9 cellular contexts compared by ENCODE assay signal in genomic region chr14:50560929-50561280, GRCh38. TPM values are rescaled to one million over a fixed set of nuclear protein-coding genes. Genes with fewer than 3 reads are reported as not detected.
A peak's percentile ranks its signal among the peaks of the same experiment; 100 is the strongest.
DNase-seq lines count a peak whose midpoint lies in the region; ATAC-seq and TF ChIP-seq lines count a peak whose summit lies in the region.
"Had no signal": no experiment of that assay in that cellular context is flagged by ENCODE, and none has a peak within 500 bp of the region (broad histone marks: within the 10 kb centered on the region; RNA-seq: fewer than 3 reads in every experiment).

No MANE protein-coding gene starts in this region.

- peak overlapping the region; percentile 90 for H2AFZ ChIP-seq in IMR-90 (replicated peaks; ENCODE audit: low read length, poor library complexity)

- peak overlapping the region; percentile 87 for H3K9ac ChIP-seq in IMR-90 (ENCODE audit: low read depth, low read length)
- H3K9ac ChIP-seq: KMS-11 had no signal

- H3K4ac ChIP-seq in IMR-90 (ENCODE audit: low read depth, low read length): peak overlapping the region; percentile 55

- TF ChIP-seq CTCF in Calu3 (IDR thresholded peaks at IDR 0.05; ENCODE audit: unreplicated experiment): no peak
- TF ChIP-seq CTCF in IMR-90 (conservative IDR thresholded peaks at IDR 0.05; ENCODE audit: low read depth, low read length): no peak
- TF ChIP-seq CTCF in omental fat pad (IDR thresholded peaks at IDR 0.05): no peak

- H4K20me1 ChIP-seq in IMR-90 (ENCODE audit: insufficient read depth, low read length): no peaks in the 10 kb centered on the region

- peak overlapping the region; percentile 76 for H4K5ac ChIP-seq in IMR-90 (ENCODE audit: low read depth, low read length)

- H3K36me3 ChIP-seq in IMR-90 (ENCODE audit: control insufficient read depth, insufficient read depth, low read length) (no peaks in the 10 kb centered on the region), thymus (ENCODE audit: control insufficient read depth, insufficient read depth) (no peaks in the 10 kb centered on the region)

- peak overlapping the region; percentile 60 for H4K91ac ChIP-seq in IMR-90 (ENCODE audit: insufficient read depth, low read depth, low read length)

- H3K79me1 ChIP-seq in IMR-90 (ENCODE audit: low read depth in 1 of 2, low read length in 2 of 2): peaks cover 2 to 7% of the 10 kb centered on the region in 2 experiments; a peak in 1 of 4 replicates

- H2BK15ac ChIP-seq in IMR-90 (ENCODE audit: low read depth, low read length): peak overlapping the region; percentile 70; the same call in 1 of the 3 replicates

- H2AK9ac ChIP-seq in IMR-90 (replicated peaks; ENCODE audit: low read depth, low read length, poor library complexity): peak overlapping the region; percentile 89

- H3K27me3 ChIP-seq in IMR-90 (ENCODE audit: control insufficient read depth, insufficient read depth, low read length): no peaks in the 10 kb centered on the region
- no peaks in the 10 kb centered on the region for H3K27me3 ChIP-seq in thymus (ENCODE audit: control insufficient read depth, insufficient read depth)

- no peak overlapping the region; the same call in 1 of the 2 replicates for H2BK20ac ChIP-seq in IMR-90 (ENCODE audit: low read depth, low read length)

- 0% methylated on average over 2 of the region's 21 CpGs; no CpG with 5 or more reads in 1 of the 2 experiments for WGBS in IMR-90 (ENCODE audit: extremely low coverage in 2 of 2, insufficient read length in 1 of 2), 2 experiments
- WGBS in thymus: under 1% methylated on average over 21 of the region's 21 CpGs

- peak overlapping the region; percentile 71 to 85; a peak in 3 of 4 replicates for H4K8ac ChIP-seq in IMR-90 (ENCODE audit: low read depth in 2 of 2, low read length in 2 of 2)

- peak overlapping the region; percentile 22; the same call in 1 of the 2 replicates for H2BK120ac ChIP-seq in IMR-90 (ENCODE audit: low read depth, low read length)

- H3K27ac ChIP-seq in IMR-90 (ENCODE audit: insufficient read depth, low read length) (peak overlapping the region; percentile 81), thymus (ENCODE audit: low read depth) (no peak overlapping the region)
- H3K27ac ChIP-seq: KMS-11 had no signal

- CTCF ChIA-PET in Calu3 (lab: Charles Lee): no interaction called here
- CTCF ChIA-PET in IMR-90 (lab: Yijun Ruan, JAX): interaction anchor here (1.7 kb wide), 1 partner anchor 18 kb away, joined by 4 read pairs; no protein-coding TSS in a partner anchor

- peak overlapping the region; percentile 89 for H3K23ac ChIP-seq in IMR-90 (ENCODE audit: low read depth, low read length)

- H3K14ac ChIP-seq in IMR-90 (replicated peaks; ENCODE audit: low read depth, low read length): peak overlapping the region; percentile 62

- H3K9me3 ChIP-seq in IMR-90 (ENCODE audit: control insufficient read depth, insufficient read depth, low read length) (no peaks in the 10 kb centered on the region), thymus (ENCODE audit: control insufficient read depth) (no peaks in the 10 kb centered on the region)

- H3K56ac ChIP-seq in IMR-90 (ENCODE audit: extremely low read depth, insufficient read depth, low read length): peak overlapping the region; percentile 77; the same call in 1 of the 2 replicates

- intact Hi-C loops in Calu3 (cut with micrococcal nuclease; ENCODE audit: unreplicated experiment): no loop called here
- intact Hi-C loops in IMR-90 (cut with micrococcal nuclease): no loop called here
- intact Hi-C loops in head of caudate nucleus (cut with DNase I): loop anchor here (10.0 kb wide), 1 partner anchor 54 kb away; no protein-coding TSS in a partner anchor

- H3K9me1 ChIP-seq in IMR-90 (ENCODE audit: insufficient read depth, low read length): no peaks in the 10 kb centered on the region

- POLR2A ChIA-PET in IMR-90 (lab: Charles Lee; ENCODE audit: unreplicated experiment): no interaction called here

- 0 out of 2 replicates have a peak, but pooled peaks have one; percentile 13 for TF ChIP-seq POLR2A in IMR-90 (IDR thresholded peaks at IDR 0.05; ENCODE audit: low read depth, low read length)

- H3K36me3 Mint-ChIP-seq in Calu3 (ENCODE audit: insufficient read depth, unreplicated experiment): peaks cover 13% of the 10 kb centered on the region
- peaks cover 0 to 11% of the 10 kb centered on the region in 2 donors for H3K36me3 Mint-ChIP-seq in activated naive CD4-positive, alpha-beta T cell treated with anti-CD3 and anti-CD28 coated beads, Interleukin-2, amount 50 U/mL, for 72 hours

- H3K9me3 Mint-ChIP-seq in Calu3 (ENCODE audit: low read depth, unreplicated experiment): no peaks in the 10 kb centered on the region
- no peaks in the 10 kb centered on the region for H3K9me3 Mint-ChIP-seq in activated naive CD4-positive, alpha-beta T cell treated with anti-CD3 and anti-CD28 coated beads, Interleukin-2, amount 50 U/mL, for 72 hours

- ATAC-seq in IMR-90 (ENCODE audit: low read depth) (peak; percentile 79), omental fat pad (ENCODE audit: low FRiP score) (peak; percentile 90), GM19324 (IDR thresholded peaks at IDR 0.05; ENCODE audit: low FRiP score, unreplicated experiment) (no peak)
- ATAC-seq in activated naive CD4-positive, alpha-beta T cell treated with anti-CD3 and anti-CD28 coated beads, Interleukin-2, amount 50 U/mL, for 72 hours: peak; percentile 75 to 78

- H2BK5ac ChIP-seq in IMR-90 (ENCODE audit: low read depth, low read length, poor library complexity, severe bottlenecking): peak overlapping the region; percentile 83

- peak overlapping the region; percentile 92 for H3K4me3 ChIP-seq in IMR-90 (ENCODE audit: insufficient read depth, low read depth, low read length)
- H3K4me3 ChIP-seq in thymus (ENCODE audit: low read length): peak overlapping the region; percentile 71

- peaks cover 41% of the 10 kb centered on the region for H3K27me3 Mint-ChIP-seq in Calu3 (ENCODE audit: unreplicated experiment)

- DNase-seq in Calu3 (peak; percentile 45), IMR-90 (peak; percentile 71), RPMI7951 (ENCODE audit: low read depth) (peak; percentile 36), head of caudate nucleus (peak; percentile 76 to 96 (median 88)), omental fat pad (ENCODE audit: low spot score) (peak; percentile 31)
- peak; percentile 49 to 60 for DNase-seq in activated naive CD4-positive, alpha-beta T cell treated with anti-CD3 and anti-CD28 coated beads, Interleukin-2, amount 50 U/mL, for 72 hours (ENCODE audit: low spot score in 2 of 2)

- H3K4me2 ChIP-seq in IMR-90 (ENCODE audit: low read depth, low read length): peak overlapping the region; percentile 88
- H3K4me2 ChIP-seq: KMS-11 had no signal

- no peak for TF ChIP-seq RAD21 in IMR-90 (IDR thresholded peaks at IDR 0.05; ENCODE audit: low read length)

- dilution Hi-C loops in IMR-90 (cut with HindIII; ENCODE audit: low sequenced_read_pairs, unreplicated experiment): no loop called here

- no peaks in the 10 kb centered on the region for H3K4me1 Mint-ChIP-seq in Calu3 (ENCODE audit: low read depth, unreplicated experiment)

- 0 out of 2 replicates have a peak overlapping the region, but pooled peaks have one; percentile 15 for H2AK5ac ChIP-seq in IMR-90 (ENCODE audit: low read depth, low read length)

- BruUV-seq in Calu3 (replicated peaks; lab: Mats Ljungman, UMichigan) (no TSS peak), IMR-90 (replicated peaks; lab: Mats Ljungman, UMichigan) (no TSS peak)

- no peaks in the 10 kb centered on the region for H3K4me1 ChIP-seq in IMR-90 (ENCODE audit: control insufficient read depth, insufficient read depth, low read length)
- H3K4me1 ChIP-seq in thymus (ENCODE audit: control insufficient read depth, insufficient read depth, low read length): peaks cover 4% of the 10 kb centered on the region

- in situ Hi-C loops in IMR-90 (cut with MboI; ENCODE audit: low sequenced_read_pairs): no loop called here

- H3K4me3 Mint-ChIP-seq in Calu3 (ENCODE audit: low read depth, unreplicated experiment): peak overlapping the region; percentile 70

- no peak overlapping the region for H3K27ac Mint-ChIP-seq in Calu3 (ENCODE audit: unreplicated experiment)
- no peak overlapping the region for H3K27ac Mint-ChIP-seq in activated naive CD4-positive, alpha-beta T cell treated with anti-CD3 and anti-CD28 coated beads, Interleukin-2, amount 50 U/mL, for 72 hours

- H3K18ac ChIP-seq in IMR-90 (ENCODE audit: low read depth, low read length): peak overlapping the region; percentile 69

TF ChIP-seq in IMR-90, 13 proteins besides CTCF, POLR2A, EP300 and RAD21 (continues in another document):
- TF ChIP-seq ELK1 (IDR thresholded peaks at IDR 0.05; ENCODE audit: borderline replicate concordance, low read depth, low read length): no peak
- no peak for TF ChIP-seq BHLHE40 (IDR thresholded peaks at IDR 0.05; ENCODE audit: low read depth, low read length)

RNA-seq across cellular contexts. Expression of gene ATL1, which starts 1.0 kb away (rescaled TPM):
- total RNA-seq in Calu3 (2022): 3.1 and 4.9 TPM in 2 replicates
- 10.3 and 12.2 TPM in 2 replicates for total RNA-seq in IMR-90 (2012; rRNA removed)
- 5.3 and 6.0 TPM in 2 replicates for polyA plus RNA-seq in IMR-90 (2012; rRNA removed)
- 1.5 and 3.6 TPM in 2 replicates for polyA plus RNA-seq in IMR-90 (2012; cell fraction: cytosol; rRNA removed)
- polyA plus RNA-seq in IMR-90 (2012; cell fraction: nucleus; rRNA removed; ENCODE audit: low replicate concordance): 2.4 and 3.9 TPM in 2 replicates
- total RNA-seq in RPMI7951 (2014; rRNA removed; shearing (Covaris generic)): 0.96 and 3.1 TPM in 2 replicates
- total RNA-seq in activated naive CD4-positive, alpha-beta T cell treated with anti-CD3 and anti-CD28 coated beads, Interleukin-2, amount 50 U/mL, for 72 hours: 1 to 10 TPM; 1.3 to 1.6 TPM
- total RNA-seq in omental fat pad: 10 to 100 TPM in 1 of 4 donors, 1 to 10 TPM in 3; 3.6 to 11.3 (median 5.6) TPM
- 2.6 TPM for polyA plus RNA-seq in thymus

RNA-seq across cellular contexts. Expression of gene MAP4K5, which starts 28.5 kb away (rescaled TPM):
- 67.4 and 69.0 TPM in 2 replicates for total RNA-seq in Calu3 (2022)
- total RNA-seq in IMR-90 (2012; rRNA removed): 46.1 and 66.1 TPM in 2 replicates
- polyA plus RNA-seq in IMR-90 (2012; rRNA removed): 27.5 and 33.1 TPM in 2 replicates
- polyA plus RNA-seq in IMR-90 (2012; cell fraction: cytosol; rRNA removed): 74.9 and 171 TPM in 2 replicates
- polyA plus RNA-seq in IMR-90 (2012; cell fraction: nucleus; rRNA removed; ENCODE audit: low replicate concordance): 104 and 109 TPM in 2 replicates
- 30.5 and 51.4 TPM in 2 replicates for total RNA-seq in RPMI7951 (2014; rRNA removed; shearing (Covaris generic))
- 10 to 100 TPM; 16.8 to 17.8 TPM for total RNA-seq in activated naive CD4-positive, alpha-beta T cell treated with anti-CD3 and anti-CD28 coated beads, Interleukin-2, amount 50 U/mL, for 72 hours
- total RNA-seq in omental fat pad: 100 to 1,000 TPM in 2 of 4 donors, 10 to 100 TPM in 2; 78.9 to 161 (median 101) TPM
- polyA plus RNA-seq in thymus: 22.9 TPM

Comparison
In these comparisons a context has a peak if more than half of its experiments do, and no peak if none do; other contexts are left out.
1. DNase-seq: peak in every context shown above with its lines; median percentile 88 in head of caudate nucleus; 71 in IMR-90; 54 in activated naive CD4-positive, alpha-beta T cell treated with anti-CD3 and anti-CD28 coated beads, Interleukin-2, amount 50 U/mL, for 72 hours; 45 in Calu3; 36 in RPMI7951; 31 in omental fat pad.